ENCODE assay signal across 8 cellular contexts in the genomic region with DNA sequence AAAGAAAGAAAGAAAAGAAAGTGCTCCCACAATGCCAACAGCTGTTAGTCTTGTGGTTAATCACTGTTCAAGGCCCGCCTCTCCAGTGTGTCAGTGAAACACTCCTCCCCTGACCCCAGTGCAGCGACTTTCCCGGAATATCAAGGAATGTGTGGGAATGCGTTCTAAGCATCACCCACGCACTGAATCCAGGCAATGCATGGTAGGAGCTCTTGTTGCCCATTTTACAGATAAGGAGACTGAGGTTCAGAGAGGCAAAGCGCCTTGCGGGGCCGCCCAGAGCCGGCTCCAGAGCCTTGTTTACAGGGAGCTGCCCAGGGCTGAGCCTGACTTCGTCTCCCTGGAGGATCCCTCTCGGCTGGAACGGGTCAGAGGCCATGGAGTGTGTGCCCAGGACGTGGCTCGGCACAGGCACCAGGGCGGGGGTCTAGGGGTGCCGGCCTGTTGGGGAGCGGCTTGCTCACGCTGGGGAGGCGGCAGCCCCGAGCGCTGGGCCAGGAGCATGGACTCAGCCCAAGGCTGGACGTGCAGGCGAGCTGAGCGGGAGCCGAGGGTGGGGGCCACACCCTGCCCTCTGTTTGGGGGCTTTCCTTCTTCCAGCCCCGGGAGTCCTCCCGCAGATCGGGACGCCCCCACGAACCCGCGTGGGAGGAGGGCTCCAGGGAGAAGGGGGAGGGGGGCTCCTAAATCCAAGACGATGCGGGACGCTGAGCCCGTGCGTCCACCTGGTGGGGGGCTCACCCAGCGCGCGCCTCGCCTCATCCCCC. TPM values are rescaled to one million over a fixed set of nuclear protein-coding genes. Genes with fewer than 3 reads are reported as not detected.
DNase-seq lines count a peak whose midpoint lies in the region; ATAC-seq and TF ChIP-seq lines count a peak whose summit lies in the region.

No MANE protein-coding gene starts in this region.

- TF ChIP-seq CTCF in VCaP (conservative IDR thresholded peaks at IDR 0.05): no peak

- no peaks in the 10 kb centered on the region for H3K9me3 ChIP-seq in CD4-positive, alpha-beta memory T cell (ENCODE audit: control insufficient read depth in 1 of 2, low read length in 2 of 2)
- peaks cover 0 to 16% of the 10 kb centered on the region in 2 donors for H3K9me3 ChIP-seq in esophagus (ENCODE audit: control insufficient read depth in 2 of 2, insufficient read depth in 1 of 2, low read depth in 1 of 2, low read length in 1 of 2)

- H3K4me3 Mint-ChIP-seq in CD4-positive, alpha-beta memory T cell: peak overlapping the region; percentile 86 to 92 (median 90)
- H3K4me3 Mint-ChIP-seq in naive thymus-derived CD8-positive, alpha-beta T cell: peak overlapping the region; percentile 79 to 93 (median 88)

- ATAC-seq in naive thymus-derived CD8-positive, alpha-beta T cell: peak; percentile 18 to 20
- no peak for ATAC-seq in GM19395 (IDR thresholded peaks at IDR 0.05; ENCODE audit: unreplicated experiment)

- no peaks in the 10 kb centered on the region for H3K27me3 ChIP-seq in CD4-positive, alpha-beta memory T cell (ENCODE audit: insufficient read depth, low read length)
- H3K27me3 ChIP-seq in esophagus (ENCODE audit: control insufficient read depth in 1 of 2, insufficient read depth in 2 of 2, low read length in 2 of 2): no peaks in the 10 kb centered on the region

- peak in 1 of 5 donors; percentile 49 for DNase-seq in CD4-positive, alpha-beta memory T cell
- DNase-seq in HEK293T (ENCODE audit: extremely low spot score): peak; percentile 49
- peak in 2 of 10 donors; percentile 27 to 28 for DNase-seq in naive thymus-derived CD8-positive, alpha-beta T cell
- DNase-seq in SKM-1 treated with dmso at 0.1 percent for 144 hours (lab: John Stamatoyannopoulos, UW; ENCODE audit: unreplicated experiment): no peak
- no peak for DNase-seq in ureter (ENCODE audit: low spot score)

- peak overlapping the region; percentile 60 for H3K27ac ChIP-seq in CD4-positive, alpha-beta memory T cell (ENCODE audit: low read depth, low read length)
- H3K27ac ChIP-seq in VCaP (peak overlapping the region; percentile 80; the same call in 1 of the 2 replicates), esophagus (ENCODE audit: low read depth in 2 of 2, low read length in 1 of 2) (peak overlapping the region; percentile 68 to 86)

- peaks cover 9 to 58% (median 35%) of the 10 kb centered on the region in 4 donors for H3K4me1 Mint-ChIP-seq in CD4-positive, alpha-beta memory T cell
- H3K4me1 Mint-ChIP-seq in naive thymus-derived CD8-positive, alpha-beta T cell: peaks cover 11 to 40% (median 36%) of the 10 kb centered on the region in 4 donors

- peaks cover 32 to 42% of the 10 kb centered on the region in 2 donors for H3K36me3 Mint-ChIP-seq in CD4-positive, alpha-beta memory T cell
- peaks cover 18 to 35% (median 33%) of the 10 kb centered on the region in 3 donors for H3K36me3 Mint-ChIP-seq in naive thymus-derived CD8-positive, alpha-beta T cell

- H3K4me3 ChIP-seq in CD4-positive, alpha-beta memory T cell (ENCODE audit: low read length in 2 of 2): peak overlapping the region in 1 of 2 donors; percentile 68
- peak overlapping the region; percentile 65 to 93 for H3K4me3 ChIP-seq in esophagus (ENCODE audit: low read depth in 1 of 2, low read length in 2 of 2)

- CTCF ChIA-PET in CD4-positive, alpha-beta memory T cell (lab: Charles Lee; ENCODE audit: partially characterized antibody): interaction anchor here (1.6 to 3.0 kb wide), 2 partner anchors 22 to 29 kb away, joined by 5 to 12 read pairs; no protein-coding TSS in a partner anchor
- CTCF ChIA-PET in HEK293T (lab: Yijun Ruan, JAX): interaction anchor here (0.6 to 0.7 kb wide), 3 partner anchors 20 to 1022 kb away, joined by 3 read pairs; no protein-coding TSS in a partner anchor

- intact Hi-C loops in CD4-positive, alpha-beta memory T cell (cut with micrococcal nuclease): no loop called here

- peak overlapping the region in 6 of 7 donors; percentile 53 to 91 (median 88) for H3K27ac Mint-ChIP-seq in CD4-positive, alpha-beta memory T cell
- H3K27ac Mint-ChIP-seq in naive thymus-derived CD8-positive, alpha-beta T cell: peak overlapping the region; percentile 80 to 93 (median 88)

- POLR2A ChIA-PET in CD4-positive, alpha-beta memory T cell (lab: Charles Lee; ENCODE audit: partially characterized antibody): interaction anchor here (0.7 to 5.3 kb wide), 10 partner anchors 9 to 164 kb away, joined by 3 to 25 read pairs (median 4); partner anchors contain the start of genes SH2D3C, ST6GALNAC4 and TOR2A
- POLR2A ChIA-PET in HEK293T (lab: Yijun Ruan, JAX): interaction anchor here (0.9 to 1.7 kb wide), 9 partner anchors 9 to 271 kb away, joined by 3 to 6 read pairs (median 3); partner anchors contain the start of gene ST6GALNAC4
- POLR2A ChIA-PET in naive thymus-derived CD8-positive, alpha-beta T cell (lab: Charles Lee): interaction anchor here (0.7 to 17.2 kb wide), 11 partner anchors 8 to 183 kb away, joined by 3 to 328 read pairs (median 4); partner anchors contain the start of genes AK1, CDK9, PTRH1 and ST6GALNAC4

- WGBS in esophagus, 2 donors: 5 to 6% methylated on average over 36 to 41 of the region's 41 CpGs

- peaks cover 29% of the 10 kb centered on the region for H3K36me3 ChIP-seq in CD4-positive, alpha-beta memory T cell (ENCODE audit: insufficient read depth, low read length)
- peaks cover 14 to 20% of the 10 kb centered on the region in 2 donors for H3K36me3 ChIP-seq in esophagus (ENCODE audit: control insufficient read depth in 2 of 2, insufficient read depth in 2 of 2, low read length in 1 of 2)

- peaks cover 51% of the 10 kb centered on the region for H3K4me1 ChIP-seq in CD4-positive, alpha-beta memory T cell (ENCODE audit: insufficient read depth, low read length)
- H3K4me1 ChIP-seq in esophagus (ENCODE audit: control insufficient read depth in 2 of 2, insufficient read depth in 2 of 2, low read length in 1 of 2): peaks cover 3 to 16% of the 10 kb centered on the region in 2 donors

- peaks cover 0 to 6% (median 0%) of the 10 kb centered on the region in 8 donors for H3K9me3 Mint-ChIP-seq in CD4-positive, alpha-beta memory T cell
- peaks cover 0 to 26% (median 8%) of the 10 kb centered on the region in 9 donors for H3K9me3 Mint-ChIP-seq in naive thymus-derived CD8-positive, alpha-beta T cell

- H3K27me3 Mint-ChIP-seq in CD4-positive, alpha-beta memory T cell: no peaks in the 10 kb centered on the region
- H3K27me3 Mint-ChIP-seq in naive thymus-derived CD8-positive, alpha-beta T cell: no peaks in the 10 kb centered on the region

TF ChIP-seq in HEK293T, 16 proteins besides CTCF, POLR2A, EP300 and RAD21 (continues in another document):
- TF ChIP-seq NFRKB (IDR thresholded peaks at IDR 0.05): no peak
- no peak for TF ChIP-seq ELF4 (IDR thresholded peaks at IDR 0.05)
- TF ChIP-seq FOXM1 (IDR thresholded peaks at IDR 0.05; ENCODE audit: borderline replicate concordance): no peak; the same call in 1 of the 2 replicates
- no peak for TF ChIP-seq LEF1 (IDR thresholded peaks at IDR 0.05; ENCODE audit: borderline replicate concordance)
- TF ChIP-seq CTBP1 (IDR thresholded peaks at IDR 0.05; ENCODE audit: borderline replicate concordance): no peak
- no peak for TF ChIP-seq ZNF384 (IDR thresholded peaks at IDR 0.05)
- no peak for TF ChIP-seq BHLHE40 (IDR thresholded peaks at IDR 0.05; ENCODE audit: borderline replicate concordance)
- TF ChIP-seq FOXK2 (IDR thresholded peaks at IDR 0.05): no peak
- 0 out of 2 replicates have a peak, but pooled peaks have one; percentile 38 for TF ChIP-seq PKNOX1 (IDR thresholded peaks at IDR 0.05)
- 0 out of 2 replicates have a peak, but pooled peaks have one; percentile 33 for TF ChIP-seq TARDBP (IDR thresholded peaks at IDR 0.05)
- TF ChIP-seq L3MBTL2 (conservative IDR thresholded peaks at IDR 0.05): no peak
- TF ChIP-seq ARNT (IDR thresholded peaks at IDR 0.05): no peak
- TF ChIP-seq SP1 (IDR thresholded peaks at IDR 0.05): no peak
- TF ChIP-seq FOXA1 (IDR thresholded peaks at IDR 0.05): no peak

RNA-seq across cellular contexts. Expression of gene ST6GALNAC6, which starts 0.8 kb away (rescaled TPM):
- total RNA-seq in CD4-positive, alpha-beta memory T cell: 100 to 1,000 TPM; 125 to 127 TPM
- 10 to 100 TPM; 45.2 to 45.6 TPM for polyA plus RNA-seq in CD4-positive, alpha-beta memory T cell
- polyA plus RNA-seq in esophagus: 10 to 100 TPM; 21.8 to 23.6 TPM
- 100 to 1,000 TPM; 102 to 110 TPM for total RNA-seq in naive thymus-derived CD8-positive, alpha-beta T cell
- polyA plus RNA-seq in naive thymus-derived CD8-positive, alpha-beta T cell: 10 to 100 TPM; 29.8 to 42.8 (median 30.3) TPM
- total RNA-seq in ureter: 48.9 TPM

RNA-seq across cellular contexts. Expression of gene ST6GALNAC4, which starts 18.2 kb away (rescaled TPM):
- 10 to 100 TPM; 35.7 to 38.1 TPM for total RNA-seq in CD4-positive, alpha-beta memory T cell
- 10 to 100 TPM; 10.2 to 18.5 TPM for polyA plus RNA-seq in CD4-positive, alpha-beta memory T cell
- 10 to 100 TPM in 1 of 2 donors, 1 to 10 TPM in 1; 4.6 to 15.3 TPM for polyA plus RNA-seq in esophagus
- total RNA-seq in naive thymus-derived CD8-positive, alpha-beta T cell: 10 to 100 TPM; 47.0 to 47.5 TPM
- polyA plus RNA-seq in naive thymus-derived CD8-positive, alpha-beta T cell: 10 to 100 TPM; 19.8 to 34.4 (median 22.1) TPM
- total RNA-seq in ureter: 25.8 TPM

RNA-seq across cellular contexts. Expression of gene AK1, which starts 21.1 kb away (rescaled TPM):
- total RNA-seq in CD4-positive, alpha-beta memory T cell: 10 to 100 TPM; 58.1 to 62.7 TPM
- under 1 TPM in 1 of 2 donors, not detected in 1; 0.53 TPM for polyA plus RNA-seq in CD4-positive, alpha-beta memory T cell
- polyA plus RNA-seq in esophagus: 10 to 100 TPM; 51.7 to 68.4 TPM
- total RNA-seq in naive thymus-derived CD8-positive, alpha-beta T cell: 10 to 100 TPM; 52.2 to 57.1 TPM
- under 1 TPM in 2 of 3 donors, not detected in 1; 0.07 to 0.22 TPM for polyA plus RNA-seq in naive thymus-derived CD8-positive, alpha-beta T cell
- 48.6 TPM for total RNA-seq in ureter

RNA-seq across cellular contexts. Expression of gene PIP5KL1, which starts 32.0 kb away (rescaled TPM):
- 1 to 10 TPM in 1 of 2 experiments, under 1 TPM in 1; 0.72 to 1.8 TPM for total RNA-seq in CD4-positive, alpha-beta memory T cell
- under 1 TPM; 0.26 to 0.79 TPM for polyA plus RNA-seq in CD4-positive, alpha-beta memory T cell
- 1 to 10 TPM; 2.7 to 4.8 TPM for polyA plus RNA-seq in esophagus
- 1 to 10 TPM; 1.8 to 2.0 TPM for total RNA-seq in naive thymus-derived CD8-positive, alpha-beta T cell
- polyA plus RNA-seq in naive thymus-derived CD8-positive, alpha-beta T cell: under 1 TPM in 2 of 3 donors, not detected in 1; 0.28 to 0.46 TPM
- total RNA-seq in ureter: 3.3 TPM

RNA-seq across cellular contexts. Expression of gene DPM2, which starts 39.0 kb away (rescaled TPM):
- total RNA-seq in CD4-positive, alpha-beta memory T cell: 10 to 100 TPM; 37.0 to 39.7 TPM
- 10 to 100 TPM; 41.0 to 43.1 TPM for polyA plus RNA-seq in CD4-positive, alpha-beta memory T cell
- 10 to 100 TPM; 25.2 to 28.2 TPM for polyA plus RNA-seq in esophagus
- total RNA-seq in naive thymus-derived CD8-positive, alpha-beta T cell: 10 to 100 TPM; 71.1 to 74.6 TPM
- polyA plus RNA-seq in naive thymus-derived CD8-positive, alpha-beta T cell: 10 to 100 TPM; 28.5 to 34.7 (median 34.2) TPM
- 41.1 TPM for total RNA-seq in ureter
